8 cellular contexts compared by ENCODE assay signal in genomic region chr2:131413148-131413747, GRCh38. TPM values are rescaled to one million over a fixed set of nuclear protein-coding genes. Genes with fewer than 3 reads are reported as not detected.
DNase-seq lines count a peak whose midpoint lies in the region; ATAC-seq, FAIRE-seq and TF ChIP-seq lines count a peak whose summit lies in the region.

No MANE protein-coding gene starts in this region.

- H3K4me1 ChIP-seq in keratinocyte (ENCODE audit: control insufficient read depth, extremely low read depth, insufficient read depth, low read length): no peaks in the 10 kb centered on the region

- ATAC-seq in GM18867 (IDR thresholded peaks at IDR 0.05; ENCODE audit: unreplicated experiment): peak; percentile 85
- peak; percentile 77 for ATAC-seq in HG03378 (IDR thresholded peaks at IDR 0.05; ENCODE audit: unreplicated experiment)
- no peak for ATAC-seq in HG03280 (IDR thresholded peaks at IDR 0.05; ENCODE audit: unreplicated experiment)

- dilution Hi-C loops in keratinocyte (cut with MboI; ENCODE audit: extremely low pct_ligation_motif_present, low sequenced_read_pairs): no loop called here

- H3K36me3 ChIP-seq in keratinocyte (ENCODE audit: control insufficient read depth in 2 of 2, extremely low read depth in 1 of 2, insufficient read depth in 2 of 2, low read length in 2 of 2): no peaks in the 10 kb centered on the region

- no peak overlapping the region for H3K27ac ChIP-seq in keratinocyte (ENCODE audit: control insufficient read depth, insufficient read depth, low read length)

- no peaks in the 10 kb centered on the region for H3K9me3 ChIP-seq in keratinocyte (ENCODE audit: control insufficient read depth, low read depth, low read length)

- H3K27me3 ChIP-seq in keratinocyte (ENCODE audit: control insufficient read depth, extremely low read depth, insufficient read depth, low read length): no peaks in the 10 kb centered on the region

- TF ChIP-seq CTCF in brain (conservative IDR thresholded peaks at IDR 0.05): peak; percentile 83 to 86
- peak; percentile 44 to 65 (median 48) for TF ChIP-seq CTCF in keratinocyte (optimal IDR thresholded peaks at IDR 0.05 in 1 of 3, IDR thresholded peaks at IDR 0.05 in 1 of 3, conservative IDR thresholded peaks at IDR 0.05 in 1 of 3; ENCODE audit: extremely low read depth in 1 of 3, insufficient read depth in 2 of 3, low read length in 3 of 3)

- H3K9me1 ChIP-seq in keratinocyte (ENCODE audit: control insufficient read depth, extremely low read depth, insufficient read depth, low read length): no peaks in the 10 kb centered on the region

- no peak overlapping the region for H2AFZ ChIP-seq in keratinocyte (ENCODE audit: control insufficient read depth, low read length)

- peak; percentile 81 for FAIRE-seq in keratinocyte (lab: Jason Lieb, UNC)

- peak overlapping the region in 2 of 5 experiments; percentile 17 to 24 for H3K4me3 Mint-ChIP-seq in brain

- no peaks in the 10 kb centered on the region for H4K20me1 ChIP-seq in keratinocyte (ENCODE audit: control insufficient read depth, extremely low read depth, insufficient read depth, low read length)

- in situ Hi-C loops in Caki2 (cut with HindIII; ENCODE audit: low pct_unique_long_range_greater_than_20kb, low sequenced_read_pairs): no loop called here

- no peak overlapping the region for H3K4me3 ChIP-seq in keratinocyte (ENCODE audit: control insufficient read depth in 2 of 3, extremely low read depth in 1 of 3, insufficient read depth in 2 of 3, low read depth in 1 of 3, low read length in 3 of 3)

- no peak overlapping the region for H3K9ac ChIP-seq in keratinocyte (ENCODE audit: control insufficient read depth, extremely low read depth, insufficient read depth, low read length)

- H3K4me1 Mint-ChIP-seq in brain: peaks cover 7% of the 10 kb centered on the region

- no peaks in the 10 kb centered on the region for H3K36me3 Mint-ChIP-seq in brain

- peaks cover 4% of the 10 kb centered on the region for H3K27me3 Mint-ChIP-seq in brain

- no peaks in the 10 kb centered on the region for H3K9me3 Mint-ChIP-seq in brain

- peak overlapping the region in 1 of 5 experiments; percentile 14 for H3K27ac Mint-ChIP-seq in brain

- no peak overlapping the region for H3K4me2 ChIP-seq in keratinocyte (ENCODE audit: control insufficient read depth, extremely low read depth, insufficient read depth, low read depth, low read length)

- DNase-seq in Caki2 (ENCODE audit: low read depth): peak; percentile 49
- peak; percentile 78 to 89 for DNase-seq in NCI-H526 (lab: John Stamatoyannopoulos, UW)
- DNase-seq in keratinocyte (ENCODE audit: low read depth, low spot score): peak; percentile 5
- DNase-seq in superior temporal gyrus (ENCODE audit: extremely low spot score): peak; percentile 84

- H3K79me2 ChIP-seq in keratinocyte (ENCODE audit: control insufficient read depth, insufficient read depth, low read length): no peaks in the 10 kb centered on the region

RNA-seq across cellular contexts. Expression of gene RAB6D, which starts 49.3 kb away (rescaled TPM):
- not detected in 2 replicates for total RNA-seq in Caki2 (2014; rRNA removed; shearing (Covaris generic); ENCODE audit: low replicate concordance)
- 0.17 TPM for polyA plus RNA-seq in brain (ENCODE audit: insufficient read depth, low read depth, low replicate concordance)
- polyA plus RNA-seq in keratinocyte: 0.04 to 0.06 TPM (median 0.05 TPM) in 3 replicates
- polyA plus RNA-seq in keratinocyte (2011; ENCODE audit: low read depth): not detected
- 0.03 and 0.06 TPM in 2 replicates for polyA plus RNA-seq in keratinocyte (2011; cell fraction: cytosol; rRNA removed)
- 0.06 TPM in 1 of 2 replicates, not detected in the other for polyA plus RNA-seq in keratinocyte (2011; cell fraction: nucleus; rRNA removed)
- polyA plus RNA-seq in keratinocyte (2012; ENCODE audit: low replicate concordance): 0.23 TPM in 1 of 2 replicates, not detected in the other
- not detected in 3 replicates for polyA minus RNA-seq in keratinocyte
- polyA minus RNA-seq in keratinocyte (2011; cell fraction: cytosol; rRNA and poly(A)+ RNA removed): not detected
- polyA minus RNA-seq in keratinocyte (2011; cell fraction: nucleus; rRNA and poly(A)+ RNA removed): not detected in 2 replicates

Comparison
In these comparisons a context has a peak if more than half of its experiments do, and no peak if none do; other contexts are left out.
1. DNase-seq: peak in every context shown above with its lines; median percentile 84 in superior temporal gyrus; 84 in NCI-H526; 49 in Caki2; 5 in keratinocyte.